ENCODE assay signal across 21 cellular contexts in genomic region chr5:81554647-81555046, GRCh38.
"Had no signal": no experiment of that assay in that cellular context is flagged by ENCODE, and none has a peak within 500 bp of the region (broad histone marks: within the 10 kb centered on the region; RNA-seq: fewer than 3 reads in every experiment).

No MANE protein-coding gene starts in this region.

- ATAC-seq: activated CD4-positive, alpha-beta T cell treated with anti-CD3 and anti-CD28 coated beads for 36 hours; activated CD8-positive, alpha-beta memory T cell treated with anti-CD3 and anti-CD28 coated beads, Interleukin-2, amount 10 ng/mL, durations not matched to agents 7 days and 5 days; gastroesophageal sphincter; heart left ventricle; left lung; natural killer cell treated with Interleukin-12 subunit alpha and Interleukin-12 subunit beta and Interleukin-15 and Interleukin-18, amount 100 ng/mL, for 72 hours; right lobe of liver; stimulated activated naive CD8-positive, alpha-beta T cell treated with anti-CD3 and anti-CD28 coated beads, Interleukin-15, amount 100 ng/mL, for 72 hours had no signal

- H3K27me3 ChIP-seq: esophagus muscularis mucosa, gastroesophageal sphincter, heart left ventricle, left lung, right lobe of liver, suprapubic skin, transverse colon, vagina had no signal

- H3K9ac ChIP-seq: parathyroid adenoma had no signal

- H3K27ac ChIP-seq: esophagus muscularis mucosa, gastroesophageal sphincter, heart left ventricle, parathyroid adenoma, right lobe of liver, suprapubic skin, transverse colon, vagina had no signal

- H2AFZ ChIP-seq: parathyroid adenoma had no signal

- H3K36me3 ChIP-seq: left lung, right lobe of liver, suprapubic skin, transverse colon, vagina had no signal

- H3K9me3 ChIP-seq: esophagus muscularis mucosa, gastroesophageal sphincter, heart left ventricle, left lung, right lobe of liver, suprapubic skin, transverse colon, vagina had no signal

- H3K79me2 ChIP-seq: parathyroid adenoma had no signal

- DNase-seq: activated CD4-positive, alpha-beta memory T cell treated with anti-CD3 and anti-CD28 coated beads, Interleukin-2, amount 10 ng/mL, durations not matched to agents 7 days and 5 days; activated CD4-positive, alpha-beta T cell treated with anti-CD3 and anti-CD28 coated beads for 36 hours; activated CD8-positive, alpha-beta memory T cell treated with anti-CD3 and anti-CD28 coated beads, Interleukin-2, amount 10 ng/mL, durations not matched to agents 7 days and 5 days; cerebellar nuclear complex; cortex of kidney; effector CD4-positive, alpha-beta T cell; heart left ventricle; kidney; left lung; right lobe of liver; small intestine; stimulated activated CD4-positive, alpha-beta T cell treated with anti-CD3 and anti-CD28 coated beads, Interleukin-15, amount 100 ng/mL, for 24 hours; stimulated activated CD4-positive, alpha-beta T cell treated with anti-CD3 and anti-CD28 coated beads, Interleukin-2, amount 100 ng/mL, for 48 hours; stimulated activated naive CD8-positive, alpha-beta T cell treated with anti-CD3 and anti-CD28 coated beads, Interleukin-15, amount 100 ng/mL, for 72 hours; transverse colon had no signal

- H3K4me3 ChIP-seq: esophagus muscularis mucosa, gastroesophageal sphincter, heart left ventricle, left lung, right lobe of liver, suprapubic skin, transverse colon, vagina had no signal

- H3K4me1 ChIP-seq: right lobe of liver had no signal
